ENCODE assay signal across 21 cellular contexts in the genomic region with DNA sequence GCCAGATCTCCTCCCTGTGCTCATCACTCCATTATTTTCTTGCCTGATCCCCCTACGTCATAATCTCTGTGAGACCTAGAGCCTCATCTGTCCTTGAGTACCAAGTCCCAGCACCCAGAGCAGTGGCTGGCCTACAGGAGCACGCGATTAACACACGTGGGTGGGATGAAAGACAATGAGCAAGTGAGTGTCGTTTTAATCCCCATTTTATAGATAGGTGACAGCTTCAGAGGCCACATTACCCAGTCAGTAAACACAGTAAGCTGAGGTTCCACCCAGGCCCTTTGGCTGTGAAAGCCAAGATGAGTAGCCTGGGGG. TPM values are rescaled to one million over a fixed set of nuclear protein-coding genes. Genes with fewer than 3 reads are reported as not detected.
DNase-seq lines count a peak whose midpoint lies in the region; ATAC-seq and TF ChIP-seq lines count a peak whose summit lies in the region.
"Had no signal": no experiment of that assay in that cellular context is flagged by ENCODE, and none has a peak within 500 bp of the region (broad histone marks: within the 10 kb centered on the region; RNA-seq: fewer than 3 reads in every experiment).

No MANE protein-coding gene starts in this region.

- TF ChIP-seq POLR2A in breast epithelium (IDR thresholded peaks at IDR 0.05) (no peak), body of pancreas (IDR thresholded peaks at IDR 0.05) (no peak)

- H3K36me3 Mint-ChIP-seq in MCF 10A (ENCODE audit: insufficient read depth, unreplicated experiment), result peaks cover 23% of the 10 kb centered on the region

- H3K27ac Mint-ChIP-seq in MCF 10A (ENCODE audit: low read depth, unreplicated experiment), result peak overlapping the region; percentile 90
- H3K27ac Mint-ChIP-seq: H9 had no signal

- H3K4me1 ChIP-seq in breast epithelium, result no peaks in the 10 kb centered on the region
- H3K4me1 ChIP-seq in body of pancreas, result no peaks in the 10 kb centered on the region
- H3K4me1 ChIP-seq: gastroesophageal sphincter had no signal

- H3K9me3 ChIP-seq in breast epithelium (no peaks in the 10 kb centered on the region), body of pancreas (no peaks in the 10 kb centered on the region)
- H3K9me3 ChIP-seq: gastroesophageal sphincter, neutrophil, upper lobe of left lung had no signal

- BruUV-seq in MCF 10A (replicated peaks; lab: Mats Ljungman, UMichigan), result no TSS peak

- POLR2A ChIA-PET in MCF 10A (lab: Yijun Ruan, JAX), result interaction anchor here (1.0 to 2.1 kb wide), 9 partner anchors 9 to 151 kb away, joined by 3 to 11 read pairs (median 6); partner anchors contain the start of genes GOLGA2, ODF2, SWI5 and URM1

- H3K27me3 ChIP-seq in breast epithelium, result no peaks in the 10 kb centered on the region
- H3K27me3 ChIP-seq in body of pancreas, result no peaks in the 10 kb centered on the region
- H3K27me3 ChIP-seq in H7 (ENCODE audit: control insufficient read depth, insufficient read depth, low read length), result no peaks in the 10 kb centered on the region
- H3K27me3 ChIP-seq: gastroesophageal sphincter, neutrophil, upper lobe of left lung had no signal

- peak; percentile 28 for DNase-seq in MCF 10A (ENCODE audit: unreplicated experiment)
- no peak for DNase-seq in breast epithelium (ENCODE audit: low spot score in 2 of 2)
- DNase-seq in caudate nucleus (lab: John Stamatoyannopoulos, UW), result peak in 2 of 61 donors; percentile 2 to 5
- DNase-seq in body of pancreas, result no peak
- DNase-seq in H7, result no peak
- DNase-seq: activated CD4-positive, alpha-beta T cell treated with anti-CD3 and anti-CD28 coated beads for 1 hour; aorta; CD4-positive, alpha-beta memory T cell; H9; KG1; left cardiac atrium; NCI-H2081 treated with DMSO at 0.1 percent for 48 hours; NCI-H526 treated with DMSO at 0.1 percent for 48 hours; stimulated activated CD4-positive, alpha-beta T cell treated with anti-CD3 and anti-CD28 coated beads, Interleukin-12 subunit alpha, Interleukin-12 subunit beta, amount 100 ng/mL, for 4 hours; stimulated activated naive CD4-positive, alpha-beta T cell treated with Interleukin-2 at 50 U/mL for 16 hours; upper lobe of left lung had no signal

- H3K36me3 ChIP-seq in breast epithelium (peaks cover 10% of the 10 kb centered on the region), body of pancreas (replicated peaks in 1 of 2; ENCODE audit: insufficient read depth in 1 of 2, low read depth in 2 of 2) (peaks cover 0 to 5% of the 10 kb centered on the region in 2 donors), H7 (replicated peaks; ENCODE audit: control insufficient read depth, insufficient read depth, low read length) (peaks cover 7% of the 10 kb centered on the region)

- ATAC-seq in GM21423 (IDR thresholded peaks at IDR 0.05; ENCODE audit: unreplicated experiment), result no peak
- no peak for ATAC-seq in body of pancreas
- ATAC-seq: gastroesophageal sphincter, left cardiac atrium, Panc1 had no signal

- H3K9me3 Mint-ChIP-seq in MCF 10A (ENCODE audit: unreplicated experiment), result no peaks in the 10 kb centered on the region
- H3K9me3 Mint-ChIP-seq: CD4-positive, alpha-beta memory T cell; H9 had no signal

- no peak overlapping the region for H3K4me3 Mint-ChIP-seq in MCF 10A (ENCODE audit: unreplicated experiment)
- H3K4me3 Mint-ChIP-seq: CD4-positive, alpha-beta memory T cell; H9 had no signal

- no peak for TF ChIP-seq CTCF in MCF 10A (IDR thresholded peaks at IDR 0.05; ENCODE audit: unreplicated experiment)
- TF ChIP-seq CTCF in breast epithelium (IDR thresholded peaks at IDR 0.05), result no peak
- no peak for TF ChIP-seq CTCF in body of pancreas (IDR thresholded peaks at IDR 0.05)

- no peaks in the 10 kb centered on the region for H3K27me3 Mint-ChIP-seq in MCF 10A (ENCODE audit: insufficient read depth, unreplicated experiment)
- H3K27me3 Mint-ChIP-seq: CD4-positive, alpha-beta memory T cell had no signal

- H3K4me1 Mint-ChIP-seq in MCF 10A (ENCODE audit: insufficient read depth, unreplicated experiment), result peaks cover 15% of the 10 kb centered on the region
- H3K4me1 Mint-ChIP-seq: H9 had no signal

- CTCF ChIA-PET in MCF 10A (lab: Yijun Ruan, JAX), result interaction anchor here (0.6 to 3.0 kb wide), 4 partner anchors 9 to 63 kb away, joined by 3 to 21 read pairs (median 5); no protein-coding TSS in a partner anchor

- H3K4me3 ChIP-seq in breast epithelium (no peak overlapping the region), body of pancreas (no peak overlapping the region), H7 (ENCODE audit: insufficient read depth, low read depth, low read length) (no peak overlapping the region)
- H3K4me3 ChIP-seq: gastroesophageal sphincter, SK-N-MC, upper lobe of left lung had no signal

- H3K27ac ChIP-seq in breast epithelium (no peak overlapping the region), caudate nucleus (ENCODE audit: low read depth, low read length) (peak overlapping the region; percentile 13), body of pancreas (no peak overlapping the region)
- H3K27ac ChIP-seq: gastroesophageal sphincter, neutrophil, upper lobe of left lung had no signal

- intact Hi-C loops in MCF 10A (cut with micrococcal nuclease), result no loop called here
- intact Hi-C loops in breast epithelium (cut with DNase I; ENCODE audit: low total_unique reads), result no loop called here
- intact Hi-C loops in body of pancreas (cut with DNase I), result no loop called here

- WGBS in body of pancreas, 2 donors, result 53 to 60% methylated on average over 5 of the region's 5 CpGs

RNA-seq across cellular contexts. Expression of gene TRUB2, which starts 17.3 kb away (rescaled TPM):
- 36.1 and 37.6 TPM in 2 replicates for total RNA-seq in MCF 10A (2022)
- 10 to 100 TPM; 11.8 to 19.8 (median 18.0) TPM for total RNA-seq in breast epithelium
- total RNA-seq in body of pancreas, result 10 to 100 TPM in 1 of 2 donors, 1 to 10 TPM in 1; 6.3 to 11.4 TPM
- 35.5 and 51.9 TPM in 2 replicates for total RNA-seq in H7 (2014; rRNA removed; shearing (Covaris generic))

RNA-seq across cellular contexts. Expression of gene COQ4, which starts 17.7 kb away (rescaled TPM):
- total RNA-seq in MCF 10A (2022) (57.1 and 58.9 TPM in 2 replicates), breast epithelium (10 to 100 TPM; 30.2 to 59.7 (median 46.2) TPM), body of pancreas (10 to 100 TPM; 37.4 to 89.7 TPM)
- 45.9 and 55.3 TPM in 2 replicates for total RNA-seq in H7 (2014; rRNA removed; shearing (Covaris generic))

RNA-seq across cellular contexts. Expression of gene SWI5, which starts 28.9 kb away (rescaled TPM):
- total RNA-seq in MCF 10A (2022), result 27.7 and 39.0 TPM in 2 replicates
- total RNA-seq in breast epithelium, result 10 to 100 TPM; 25.8 to 39.7 (median 31.4) TPM
- total RNA-seq in body of pancreas, result 10 to 100 TPM; 14.5 to 20.1 TPM
- total RNA-seq in H7 (2014; rRNA removed; shearing (Covaris generic)), result 36.3 and 53.3 TPM in 2 replicates

RNA-seq across cellular contexts. Expression of gene GOLGA2, which starts 29.1 kb away (rescaled TPM):
- 124 and 147 TPM in 2 replicates for total RNA-seq in MCF 10A (2022)
- total RNA-seq in breast epithelium, result 100 to 1,000 TPM in 1 of 3 donors, 10 to 100 TPM in 2; 87.7 to 121 (median 97.5) TPM
- 100 to 1,000 TPM in 1 of 2 donors, 10 to 100 TPM in 1; 53.2 to 138 TPM for total RNA-seq in body of pancreas
- 34.4 and 48.7 TPM in 2 replicates for total RNA-seq in H7 (2014; rRNA removed; shearing (Covaris generic))

RNA-seq across cellular contexts. Expression of gene SLC27A4, which starts 35.4 kb away (rescaled TPM):
- total RNA-seq in MCF 10A (2022) (17.0 and 18.8 TPM in 2 replicates), breast epithelium (10 to 100 TPM; 11.3 to 18.7 (median 15.8) TPM), body of pancreas (10 to 100 TPM; 15.0 to 17.1 TPM)
- 26.2 and 39.0 TPM in 2 replicates for total RNA-seq in H7 (2014; rRNA removed; shearing (Covaris generic))
